In the genomic region with DNA sequence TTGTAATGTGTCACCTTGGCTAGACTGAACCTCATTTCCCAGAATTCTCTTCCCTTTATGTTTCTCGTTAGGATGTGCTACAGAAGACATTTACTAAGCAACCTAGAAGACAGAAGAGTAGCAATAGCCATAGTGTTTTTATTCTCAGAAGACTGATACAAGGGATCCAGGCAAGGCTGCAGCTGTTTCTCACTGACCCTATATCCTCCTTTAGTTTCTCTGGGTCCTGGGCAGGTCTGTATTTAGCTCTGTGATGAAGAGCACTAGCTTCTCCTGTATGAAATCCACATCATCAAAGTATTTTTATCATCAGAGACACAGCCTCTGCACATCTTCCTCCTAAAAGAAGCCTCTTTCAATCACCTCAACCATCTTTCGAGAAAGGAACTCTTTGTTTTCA, we compare ENCODE assay signal across 26 cellular contexts.
DNase-seq lines count a peak whose midpoint lies in the region; ATAC-seq and TF ChIP-seq lines count a peak whose summit lies in the region.
"Had no signal": no experiment of that assay in that cellular context is flagged by ENCODE, and none has a peak within 500 bp of the region (broad histone marks: within the 10 kb centered on the region; RNA-seq: fewer than 3 reads in every experiment).

No MANE protein-coding gene starts in this region.

- no peak for DNase-seq in activated CD4-positive, alpha-beta T cell treated with anti-CD3 and anti-CD28 coated beads for 36 hours
- no peak for DNase-seq in activated CD4-positive, alpha-beta T cell treated with anti-CD3 and anti-CD28 coated beads, Interleukin-2, amount 50 U/mL, for 48 hours
- DNase-seq in activated naive CD8-positive, alpha-beta T cell treated with anti-CD3 and anti-CD28 coated beads for 36 hours = no peak
- no peak for DNase-seq in HEK293T (ENCODE audit: extremely low spot score)
- DNase-seq in OCI-M1 (lab: John Stamatoyannopoulos, UW) = no peak
- DNase-seq: activated T-cell treated with anti-CD3 and anti-CD28 coated beads, Interleukin-2, amount 50 U/mL, for 4 hours; GM23248; HFFc6; Karpas-422; left cardiac atrium; mammary epithelial cell; NCI-H1436; NCI-H446; PC-9; posterior cingulate gyrus; right lobe of liver; stimulated activated CD4-positive, alpha-beta T cell treated with anti-CD3 and anti-CD28 coated beads, Interleukin-12 subunit alpha, Interleukin-12 subunit beta, amount 100 ng/mL, for 4 hours; T-helper 9 cell; WERI-Rb-1 had no signal

- no peaks in the 10 kb centered on the region for H3K27me3 Mint-ChIP-seq in activated CD4-positive, alpha-beta T cell treated with anti-CD3 and anti-CD28 coated beads for 36 hours
- H3K27me3 Mint-ChIP-seq in activated naive CD8-positive, alpha-beta T cell treated with anti-CD3 and anti-CD28 coated beads for 36 hours = no peaks in the 10 kb centered on the region
- peaks cover 4% of the 10 kb centered on the region for H3K27me3 Mint-ChIP-seq in nephron (ENCODE audit: low read depth)
- H3K27me3 Mint-ChIP-seq: dendritic cell treated with granulocyte-macrophage colony-stimulating factor and Interleukin-4, amounts not matched to agents 40 ng/mL and 50 ng/mL, for 4 days; stimulated activated memory B cell treated with anti-CD40 and anti-IgM and Interleukin-4, amounts not matched to agents 10 μg/mL and 1 μg/mL and 100 μg/mL, for 72 hours had no signal

- CTCF ChIA-PET in activated CD4-positive, alpha-beta T cell treated with anti-CD3 and anti-CD28 coated beads for 36 hours (lab: Charles Lee) = interaction anchor here (0.8 to 2.3 kb wide), 2 partner anchors 20 to 44 kb away, joined by 3 to 11 read pairs; no protein-coding TSS in a partner anchor
- CTCF ChIA-PET in HEK293T (lab: Yijun Ruan, JAX) = no interaction called here

- intact Hi-C loops in activated CD4-positive, alpha-beta T cell treated with anti-CD3 and anti-CD28 coated beads for 36 hours (cut with DNase I, micrococcal nuclease) = loop anchor here in 1 of 2 experiments (2.0 kb wide), 1 partner anchor 14 kb away; no protein-coding TSS in a partner anchor

- no peak for TF ChIP-seq CTCF in nephron (IDR thresholded peaks at IDR 0.05; ENCODE audit: unreplicated experiment in 3 of 3)

- H3K9me3 Mint-ChIP-seq in activated CD4-positive, alpha-beta T cell treated with anti-CD3 and anti-CD28 coated beads for 36 hours (ENCODE audit: low read depth) = no peaks in the 10 kb centered on the region
- peaks cover 3% of the 10 kb centered on the region for H3K9me3 Mint-ChIP-seq in activated naive CD8-positive, alpha-beta T cell treated with anti-CD3 and anti-CD28 coated beads for 36 hours
- H3K9me3 Mint-ChIP-seq in nephron = no peaks in the 10 kb centered on the region
- H3K9me3 Mint-ChIP-seq: activated T-cell treated with anti-CD3 and anti-CD28 coated beads, Interleukin-2, amount 50 U/mL, for 4 hours; HFFc6 had no signal

- H3K4me3 Mint-ChIP-seq in activated CD4-positive, alpha-beta T cell treated with anti-CD3 and anti-CD28 coated beads for 36 hours = no peak overlapping the region
- H3K4me3 Mint-ChIP-seq in activated naive CD8-positive, alpha-beta T cell treated with anti-CD3 and anti-CD28 coated beads for 36 hours = no peak overlapping the region
- no peak overlapping the region for H3K4me3 Mint-ChIP-seq in nephron
- H3K4me3 Mint-ChIP-seq: activated T-cell treated with anti-CD3 and anti-CD28 coated beads, Interleukin-2, amount 50 U/mL, for 4 hours; dendritic cell treated with granulocyte-macrophage colony-stimulating factor and Interleukin-4, amounts not matched to agents 40 ng/mL and 50 ng/mL, for 4 days; HFFc6; stimulated activated memory B cell treated with anti-CD40 and anti-IgM and Interleukin-4, amounts not matched to agents 10 μg/mL and 1 μg/mL and 100 μg/mL, for 72 hours had no signal

- H3K36me3 Mint-ChIP-seq in activated CD4-positive, alpha-beta T cell treated with anti-CD3 and anti-CD28 coated beads for 36 hours (ENCODE audit: low read depth) = peaks cover 41% of the 10 kb centered on the region
- peaks cover 44% of the 10 kb centered on the region for H3K36me3 Mint-ChIP-seq in activated naive CD8-positive, alpha-beta T cell treated with anti-CD3 and anti-CD28 coated beads for 36 hours
- peaks cover 36% of the 10 kb centered on the region for H3K36me3 Mint-ChIP-seq in nephron (ENCODE audit: low read depth)

- H3K27ac ChIP-seq in KOPT-K1 (ENCODE audit: low read depth, low read length, poor library complexity, severe bottlenecking) = peak overlapping the region; percentile 55
- H3K27ac ChIP-seq: GM23248, PC-9, right lobe of liver, WERI-Rb-1 had no signal

- H3K36me3 ChIP-seq in KOPT-K1 (ENCODE audit: insufficient read depth, low read length) = no peaks in the 10 kb centered on the region
- H3K36me3 ChIP-seq: right lobe of liver, WERI-Rb-1 had no signal

- ATAC-seq in activated CD4-positive, alpha-beta T cell treated with anti-CD3 and anti-CD28 coated beads for 36 hours = no peak
- ATAC-seq in GM21423 (IDR thresholded peaks at IDR 0.05; ENCODE audit: unreplicated experiment) = no peak
- ATAC-seq: left cardiac atrium; right lobe of liver; Right ventricle myocardium inferior; SK-N-SH treated with all-trans-retinoic acid at 6 μM for 48 hours; stimulated activated memory B cell treated with anti-CD40 and anti-IgM and Interleukin-4, amounts not matched to agents 10 μg/mL and 1 μg/mL and 100 μg/mL, for 72 hours had no signal

- peaks cover 32% of the 10 kb centered on the region for H3K4me1 Mint-ChIP-seq in activated CD4-positive, alpha-beta T cell treated with anti-CD3 and anti-CD28 coated beads for 36 hours
- H3K4me1 Mint-ChIP-seq in activated naive CD8-positive, alpha-beta T cell treated with anti-CD3 and anti-CD28 coated beads for 36 hours = peaks cover 30% of the 10 kb centered on the region
- peaks cover 26% of the 10 kb centered on the region for H3K4me1 Mint-ChIP-seq in nephron

- peak overlapping the region; percentile 55 for H3K27ac Mint-ChIP-seq in activated CD4-positive, alpha-beta T cell treated with anti-CD3 and anti-CD28 coated beads for 36 hours
- peak overlapping the region; percentile 71 for H3K27ac Mint-ChIP-seq in activated naive CD8-positive, alpha-beta T cell treated with anti-CD3 and anti-CD28 coated beads for 36 hours
- peak overlapping the region in 2 of 3 experiments; percentile 20 to 26 for H3K27ac Mint-ChIP-seq in nephron
- H3K27ac Mint-ChIP-seq: dendritic cell treated with granulocyte-macrophage colony-stimulating factor and Interleukin-4, amounts not matched to agents 40 ng/mL and 50 ng/mL, for 4 days; HFFc6; stimulated activated memory B cell treated with anti-CD40 and anti-IgM and Interleukin-4, amounts not matched to agents 10 μg/mL and 1 μg/mL and 100 μg/mL, for 72 hours had no signal

- POLR2A ChIA-PET in activated CD4-positive, alpha-beta T cell treated with anti-CD3 and anti-CD28 coated beads for 36 hours (lab: Charles Lee) = interaction anchor here (0.6 kb wide), 1 partner anchor 21 kb away, joined by 3 read pairs; no protein-coding TSS in a partner anchor
- POLR2A ChIA-PET in HEK293T (lab: Yijun Ruan, JAX) = no interaction called here

- no peaks in the 10 kb centered on the region for H3K9me3 ChIP-seq in KOPT-K1 (ENCODE audit: insufficient read depth, low read length, poor library complexity, severe bottlenecking)
- H3K9me3 ChIP-seq: right lobe of liver had no signal

TF ChIP-seq in HEK293T, 16 proteins besides CTCF, POLR2A, EP300 and RAD21:
- TF ChIP-seq SUZ12 (IDR thresholded peaks at IDR 0.05) (no peak), SP1 (IDR thresholded peaks at IDR 0.05) (no peak), CTBP1 (IDR thresholded peaks at IDR 0.05; ENCODE audit: borderline replicate concordance) (no peak), L3MBTL2 (conservative IDR thresholded peaks at IDR 0.05) (no peak), TARDBP (IDR thresholded peaks at IDR 0.05) (no peak), ARNT (IDR thresholded peaks at IDR 0.05) (no peak), ZNF384 (IDR thresholded peaks at IDR 0.05) (no peak), HDGF (IDR thresholded peaks at IDR 0.05; ENCODE audit: borderline replicate concordance) (no peak), BHLHE40 (IDR thresholded peaks at IDR 0.05; ENCODE audit: borderline replicate concordance) (no peak), FOXM1 (IDR thresholded peaks at IDR 0.05; ENCODE audit: borderline replicate concordance) (no peak), PKNOX1 (IDR thresholded peaks at IDR 0.05) (no peak), FOXK2 (IDR thresholded peaks at IDR 0.05) (no peak), LEF1 (IDR thresholded peaks at IDR 0.05; ENCODE audit: borderline replicate concordance) (no peak), ELF4 (IDR thresholded peaks at IDR 0.05) (no peak), FOXA1 (IDR thresholded peaks at IDR 0.05) (no peak), NFRKB (IDR thresholded peaks at IDR 0.05) (no peak)
